8 cellular contexts compared by ENCODE assay signal in the genomic region with DNA sequence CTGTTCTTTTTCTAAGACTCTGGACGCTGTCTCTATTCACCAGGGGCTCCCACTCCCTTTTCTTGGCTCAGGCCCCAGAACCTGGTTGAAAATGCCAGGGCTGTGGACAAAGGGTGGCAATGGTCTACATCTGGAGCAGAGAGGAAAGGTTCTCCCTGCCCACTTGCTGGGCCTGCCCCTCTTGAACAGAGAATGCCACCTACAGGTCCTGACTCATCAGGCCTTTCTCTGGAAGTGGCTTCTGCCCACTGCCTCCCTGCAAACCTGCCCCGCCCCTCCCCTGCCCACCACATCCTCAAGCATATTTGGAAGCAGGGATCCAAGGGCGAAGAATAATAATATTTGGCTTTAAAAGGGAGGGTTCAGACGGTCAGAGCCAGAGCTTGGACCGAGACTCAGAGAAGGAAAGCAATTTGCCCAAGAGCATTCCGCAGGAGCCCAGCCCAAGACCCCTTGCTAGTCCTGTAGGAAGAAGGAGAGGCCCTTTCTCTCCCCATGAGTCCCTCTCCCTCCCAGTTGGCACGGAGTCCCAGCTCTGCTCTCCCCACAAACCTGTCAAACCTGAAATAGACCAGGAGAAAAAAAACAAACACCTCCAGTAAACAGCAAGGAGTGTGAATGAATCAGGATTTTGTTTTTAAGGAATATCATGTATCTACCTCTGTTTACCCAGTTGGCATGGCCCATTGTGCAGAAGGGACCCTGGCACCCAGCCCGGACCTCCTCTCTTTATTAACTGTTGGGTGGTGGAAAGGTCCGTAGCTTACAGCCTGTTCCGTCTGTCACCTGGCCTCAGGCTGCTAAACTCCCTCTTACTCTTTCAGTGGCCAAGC. TPM values are rescaled to one million over a fixed set of nuclear protein-coding genes. Genes with fewer than 3 reads are reported as not detected.
DNase-seq lines count a peak whose midpoint lies in the region; ATAC-seq lines count a peak whose summit lies in the region.

No MANE protein-coding gene starts in this region.

- H3K4me3 Mint-ChIP-seq in activated naive CD8-positive, alpha-beta T cell treated with anti-CD3 and anti-CD28 coated beads, Interleukin-2, amount 50 U/mL, for 24 hours: peak overlapping the region; percentile 59

- H3K9me3 Mint-ChIP-seq in activated naive CD8-positive, alpha-beta T cell treated with anti-CD3 and anti-CD28 coated beads, Interleukin-2, amount 50 U/mL, for 24 hours: no peaks in the 10 kb centered on the region

- peaks cover 60% of the 10 kb centered on the region for H3K4me1 Mint-ChIP-seq in activated naive CD8-positive, alpha-beta T cell treated with anti-CD3 and anti-CD28 coated beads, Interleukin-2, amount 50 U/mL, for 24 hours

- peak overlapping the region; percentile 62 for H3K27ac Mint-ChIP-seq in activated naive CD8-positive, alpha-beta T cell treated with anti-CD3 and anti-CD28 coated beads, Interleukin-2, amount 50 U/mL, for 24 hours

- peak; percentile 29 for ATAC-seq in activated naive CD8-positive, alpha-beta T cell treated with anti-CD3 and anti-CD28 coated beads, Interleukin-2, amount 50 U/mL, for 24 hours
- no peak for ATAC-seq in HG03097 (IDR thresholded peaks at IDR 0.05; ENCODE audit: low FRiP score, unreplicated experiment)
- ATAC-seq in left ventricle myocardium superior: no peak

- H3K27me3 Mint-ChIP-seq in activated naive CD8-positive, alpha-beta T cell treated with anti-CD3 and anti-CD28 coated beads, Interleukin-2, amount 50 U/mL, for 24 hours: no peaks in the 10 kb centered on the region

- H3K36me3 Mint-ChIP-seq in activated naive CD8-positive, alpha-beta T cell treated with anti-CD3 and anti-CD28 coated beads, Interleukin-2, amount 50 U/mL, for 24 hours (ENCODE audit: low read depth): no peaks in the 10 kb centered on the region

- DNase-seq in Daoy (ENCODE audit: low read depth) (peak; percentile 95), NCI-H1694 (lab: John Stamatoyannopoulos, UW) (peak; percentile 63), mucosa of gallbladder (ENCODE audit: low spot score) (peak; percentile 89), globus pallidus (ENCODE audit: low spot score) (no peak), SK-N-DZ (ENCODE audit: low spot score) (no peak), left ventricle myocardium superior (no peak)
- DNase-seq in activated naive CD8-positive, alpha-beta T cell treated with anti-CD3 and anti-CD28 coated beads, Interleukin-2, amount 50 U/mL, for 24 hours: peak; percentile 69

- intact Hi-C loops in left ventricle myocardium superior (cut with micrococcal nuclease): no loop called here

RNA-seq across cellular contexts. Expression of a gene that starts 37.8 kb away (rescaled TPM):
- 26.3 and 41.9 TPM in 2 replicates for total RNA-seq in Daoy (2014; rRNA removed; shearing (Covaris generic))
- total RNA-seq in mucosa of gallbladder: 52.8 TPM
- 39.9 and 64.1 TPM in 2 replicates for polyA plus RNA-seq in SK-N-DZ (2014; cell fraction: cytosol; rRNA removed)
- polyA plus RNA-seq in SK-N-DZ (2014; cell fraction: nucleus; rRNA removed): 25.0 and 104 TPM in 2 replicates
- total RNA-seq in left ventricle myocardium superior: 49.4 TPM

Comparison
In these comparisons a context has a peak if more than half of its experiments do, and no peak if none do; other contexts are left out.
1. DNase-seq: peak in Daoy (single experiment), NCI-H1694 (single experiment), activated naive CD8-positive, alpha-beta T cell treated with anti-CD3 and anti-CD28 coated beads, Interleukin-2, amount 50 U/mL, for 24 hours (single experiment) and mucosa of gallbladder (single experiment); none in globus pallidus (single experiment), SK-N-DZ (single experiment) and left ventricle myocardium superior (single experiment).